In genomic region chr9:37641331-37641730, GRCh38 we compare ENCODE assay signal across 29 cellular contexts. TPM values are rescaled to one million over a fixed set of nuclear protein-coding genes. Genes with fewer than 3 reads are reported as not detected.
A peak's percentile ranks its signal among the peaks of the same experiment; 100 is the strongest.
DNase-seq lines count a peak whose midpoint lies in the region; ATAC-seq, FAIRE-seq and TF ChIP-seq lines count a peak whose summit lies in the region.
"Had no signal": no experiment of that assay in that cellular context is flagged by ENCODE, and none has a peak within 500 bp of the region (broad histone marks: within the 10 kb centered on the region; RNA-seq: fewer than 3 reads in every experiment).

No MANE protein-coding gene starts in this region.

- H3K27ac ChIP-seq in GM12878 (ENCODE audit: control insufficient read depth, insufficient read depth) (no peak overlapping the region), testis (peak overlapping the region; percentile 70 to 80)
- H3K27ac ChIP-seq: BLaER1 had no signal

- no peak for TF ChIP-seq RAD21 in GM12878 (IDR thresholded peaks at IDR 0.05; ENCODE audit: insufficient read depth, low read depth, low read length)

- TF ChIP-seq EP300 in GM12878 (IDR thresholded peaks at IDR 0.05; ENCODE audit: borderline replicate concordance in 1 of 2, control insufficient read depth in 1 of 2, low read depth in 2 of 2, low read length in 2 of 2): no peak

- CTCF ChIA-PET in GM12878 (lab: Yijun Ruan, JAX): interaction anchor here (0.5 to 1.7 kb wide), 3 partner anchors 13 to 308 kb away, joined by 3 to 7 read pairs (median 4); no protein-coding TSS in a partner anchor

- 8% methylated on average over 3 of the region's 3 CpGs for WGBS in GM12878 (ENCODE audit: insufficient coverage, insufficient replicate concordance, low lambda C conversion rate, missing lambda C conversion rate)
- 30 to 46% methylated on average over 3 of the region's 3 CpGs for WGBS in testis, 2 donors

- H3K9me3 Mint-ChIP-seq in glutamatergic neuron (ENCODE audit: unreplicated experiment): peaks cover 4% of the 10 kb centered on the region
- no peaks in the 10 kb centered on the region for H3K9me3 Mint-ChIP-seq in activated naive CD8-positive, alpha-beta T cell treated with anti-CD3 and anti-CD28 coated beads for 36 hours
- H3K9me3 Mint-ChIP-seq: CD4-positive, alpha-beta memory T cell; CD8-positive, alpha-beta memory T cell had no signal

- peak overlapping the region; percentile 46 for H3K4me3 Mint-ChIP-seq in glutamatergic neuron (ENCODE audit: unreplicated experiment)
- no peak overlapping the region for H3K4me3 Mint-ChIP-seq in activated naive CD8-positive, alpha-beta T cell treated with anti-CD3 and anti-CD28 coated beads for 36 hours
- H3K4me3 Mint-ChIP-seq: CD14-positive monocyte; CD4-positive, alpha-beta memory T cell; CD4-positive, CD25-positive, alpha-beta regulatory T cell; CD8-positive, alpha-beta memory T cell had no signal

- H3K4me1 ChIP-seq in HAP-1: peaks cover 34% of the 10 kb centered on the region
- no peaks in the 10 kb centered on the region; the same call in 1 of the 2 replicates for H3K4me1 ChIP-seq in GM12878 (ENCODE audit: control insufficient read depth, insufficient read depth, low read length)
- H3K4me1 ChIP-seq in testis: peaks cover 18% of the 10 kb centered on the region
- H3K4me1 ChIP-seq: BE2C, BLaER1, Caco-2 had no signal

- H3K27me3 ChIP-seq in HAP-1 (ENCODE audit: low read depth): peaks cover 8% of the 10 kb centered on the region
- peaks cover 0 to 3% of the 10 kb centered on the region in 2 experiments; a peak in 1 of 4 replicates for H3K27me3 ChIP-seq in GM12878 (replicated peaks in 1 of 2; ENCODE audit: control insufficient read depth in 2 of 2, insufficient read depth in 2 of 2, low read length in 1 of 2)
- H3K27me3 ChIP-seq in testis: no peaks in the 10 kb centered on the region
- H3K27me3 ChIP-seq: BE2C, BLaER1 had no signal

- peak overlapping the region; percentile 93 for H3K27ac Mint-ChIP-seq in glutamatergic neuron (ENCODE audit: unreplicated experiment)
- no peak overlapping the region for H3K27ac Mint-ChIP-seq in activated naive CD8-positive, alpha-beta T cell treated with anti-CD3 and anti-CD28 coated beads for 36 hours
- H3K27ac Mint-ChIP-seq: CD14-positive monocyte; CD4-positive, alpha-beta memory T cell; CD4-positive, CD25-positive, alpha-beta regulatory T cell had no signal

- H3K27me3 Mint-ChIP-seq in glutamatergic neuron (ENCODE audit: unreplicated experiment): peaks cover 3% of the 10 kb centered on the region
- peaks cover 36% of the 10 kb centered on the region for H3K27me3 Mint-ChIP-seq in activated naive CD8-positive, alpha-beta T cell treated with anti-CD3 and anti-CD28 coated beads for 36 hours

- no peaks in the 10 kb centered on the region for H3K36me3 ChIP-seq in HAP-1 (replicated peaks)
- H3K36me3 ChIP-seq in GM12878 (ENCODE audit: control insufficient read depth in 2 of 2, insufficient read depth in 2 of 2, low read length in 1 of 2): no peaks in the 10 kb centered on the region
- no peaks in the 10 kb centered on the region for H3K36me3 ChIP-seq in testis (ENCODE audit: low read depth, missing control alignments)
- H3K36me3 ChIP-seq: BE2C, BLaER1 had no signal

- POLR2A ChIA-PET in GM12878 (lab: Charles Lee): no interaction called here

- TF ChIP-seq CTCF in GM12878 (IDR thresholded peaks at IDR 0.05 in 2 of 3, conservative IDR thresholded peaks at IDR 0.05 in 1 of 3; ENCODE audit: control insufficient read depth in 2 of 3, extremely low read depth in 1 of 3, insufficient read depth in 1 of 3, low read depth in 3 of 3, low read length in 3 of 3) (no peak), glutamatergic neuron (IDR thresholded peaks at IDR 0.05; ENCODE audit: partially characterized antibody, unreplicated experiment) (no peak), testis (IDR thresholded peaks at IDR 0.05) (no peak)

- SMC1A ChIA-PET in GM12878 (lab: Charles Lee; ENCODE audit: uncharacterized antibody, unreplicated experiment): interaction anchor here (1.3 kb wide), 1 partner anchor 22 kb away, joined by 3 read pairs; no protein-coding TSS in a partner anchor

- H3K4me3 ChIP-seq in HAP-1: no peak overlapping the region
- no peak overlapping the region for H3K4me3 ChIP-seq in GM12878
- H3K4me3 ChIP-seq in testis: no peak overlapping the region
- H3K4me3 ChIP-seq: BLaER1 had no signal

- no peak overlapping the region for H2AFZ ChIP-seq in GM12878 (ENCODE audit: control insufficient read depth, low read depth, low read length)

- RAD21 ChIA-PET in GM12878 (lab: Charles Lee; ENCODE audit: unreplicated experiment): no interaction called here

- H3K79me2 ChIP-seq in GM12878 (ENCODE audit: control insufficient read depth, insufficient read depth, low read length): no peaks in the 10 kb centered on the region

- peak; percentile 86 for FAIRE-seq in GM12878 (lab: Jason Lieb, UNC)
- FAIRE-seq: A204.1, D721Med, G401.6, GM12892, GM18507, GM19239 had no signal

- H3K4me1 Mint-ChIP-seq in glutamatergic neuron (ENCODE audit: low read depth, unreplicated experiment): peaks cover 47% of the 10 kb centered on the region
- no peaks in the 10 kb centered on the region for H3K4me1 Mint-ChIP-seq in activated naive CD8-positive, alpha-beta T cell treated with anti-CD3 and anti-CD28 coated beads for 36 hours
- H3K4me1 Mint-ChIP-seq: CD14-positive monocyte; CD4-positive, alpha-beta memory T cell; CD4-positive, CD25-positive, alpha-beta regulatory T cell; CD8-positive, alpha-beta memory T cell had no signal

- H3K4me2 ChIP-seq in GM12878 (ENCODE audit: control insufficient read depth, insufficient read depth): no peak overlapping the region
- H3K4me2 ChIP-seq: BLaER1 had no signal

- no TSS peak for BruUV-seq in GM12878 (replicated peaks; lab: Mats Ljungman, UMichigan)

- no peak overlapping the region for H3K9ac ChIP-seq in GM12878 (ENCODE audit: control insufficient read depth, insufficient read depth, low read length)
- H3K9ac ChIP-seq: BLaER1 had no signal

- no peaks in the 10 kb centered on the region for H3K9me3 ChIP-seq in HAP-1
- no peaks in the 10 kb centered on the region for H3K9me3 ChIP-seq in GM12878 (replicated peaks; ENCODE audit: control insufficient read depth, insufficient read depth, low read length)
- H3K9me3 ChIP-seq in testis: no peaks in the 10 kb centered on the region
- H3K9me3 ChIP-seq: BE2C, BLaER1, Caco-2 had no signal

- DNase-seq in HAP-1 (ENCODE audit: low spot score in 2 of 2): peak; percentile 26 to 86
- no peak for DNase-seq in GM12878 (ENCODE audit: low read depth, low spot score)
- DNase-seq in glutamatergic neuron: no peak
- peak; percentile 88 for DNase-seq in testis
- DNase-seq in glomerular visceral epithelial cell (ENCODE audit: extremely low spot score): no peak
- DNase-seq in activated naive CD8-positive, alpha-beta T cell treated with anti-CD3 and anti-CD28 coated beads for 36 hours: no peak
- DNase-seq in NCI-H2107 treated with DMSO at 0.1 percent for 48 hours (lab: John Stamatoyannopoulos, UW; ENCODE audit: unreplicated experiment): no peak
- DNase-seq: 8988T; ACHN; BE2C; C1 segment of cervical spinal cord; Caco-2; Calu3; CD4-positive, alpha-beta memory T cell; CD4-positive, CD25-positive, alpha-beta regulatory T cell; CD8-positive, alpha-beta memory T cell; DMS79 treated with DMSO at 0.1 percent for 48 hours; GF-D8 had no signal

- in situ Hi-C loops in HAP-1 (cut with MboI; ENCODE audit: low sequenced_read_pairs) (loop anchor here (10.0 kb wide), 1 partner anchor 47 kb away; the partner anchor contains the start of gene TOMM5), GM12878 (cut with MboI) (no loop called here)

- H4K20me1 ChIP-seq in GM12878 (ENCODE audit: control insufficient read depth, insufficient read depth): no peaks in the 10 kb centered on the region
- H4K20me1 ChIP-seq: BLaER1 had no signal

- TF ChIP-seq POLR2A in GM12878 (IDR thresholded peaks at IDR 0.05; ENCODE audit: low read depth, low read length) (no peak), testis (IDR thresholded peaks at IDR 0.05) (no peak)

- ATAC-seq in GM12878: no peak
- ATAC-seq in GM18867 (IDR thresholded peaks at IDR 0.05; ENCODE audit: unreplicated experiment): no peak

- H3K36me3 Mint-ChIP-seq in glutamatergic neuron (ENCODE audit: unreplicated experiment): no peaks in the 10 kb centered on the region
- no peaks in the 10 kb centered on the region for H3K36me3 Mint-ChIP-seq in activated naive CD8-positive, alpha-beta T cell treated with anti-CD3 and anti-CD28 coated beads for 36 hours
- H3K36me3 Mint-ChIP-seq: CD14-positive monocyte; CD4-positive, alpha-beta memory T cell; CD4-positive, CD25-positive, alpha-beta regulatory T cell; CD8-positive, alpha-beta memory T cell had no signal

- intact Hi-C loops in GM12878 (cut with micrococcal nuclease; ENCODE audit: unreplicated experiment): no loop called here
- intact Hi-C loops in testis (cut with DNase I; ENCODE audit: low total_unique reads): no loop called here

RNA-seq across cellular contexts. Expression of gene FRMPD1, which starts 9.4 kb away (rescaled TPM):
- 0.21 and 0.34 TPM in 2 replicates for total RNA-seq in GM12878 (2013; cell fraction: nucleolus; rRNA removed)
- 0.05 TPM in 1 of 2 replicates, not detected in the other for total RNA-seq in GM12878 (2014; rRNA removed)
- total RNA-seq in GM12878 (2014; rRNA removed; fragmentation: Illumina TruSeq; extraction: Trizol): 0.04 TPM in 1 of 2 replicates, not detected in the other
- total RNA-seq in GM12878 (2021): not detected in 2 replicates
- not detected for polyA plus RNA-seq in GM12878 (2011; ENCODE audit: low read depth)
- polyA plus RNA-seq in GM12878 (2011; rRNA removed): 0.01 and 0.05 TPM in 2 replicates
- 0.04 and 0.05 TPM in 2 replicates for polyA plus RNA-seq in GM12878 (2011; cell fraction: cytosol; rRNA removed)
- polyA plus RNA-seq in GM12878 (2011; cell fraction: nucleus; rRNA removed): 0.07 TPM in 2 replicates
- polyA plus RNA-seq in GM12878 (2012): 0.04 TPM in 1 of 2 replicates, not detected in the other
- polyA plus RNA-seq in GM12878 (2014; fragmentation: Illumina TruSeq; extraction: Trizol): 0.01 TPM in 1 of 2 replicates, not detected in the other
- not detected for polyA plus RNA-seq in GM12878 (2014; fragmentation: Nextera tagmentation; extraction: Ambion mirVana)
- polyA plus RNA-seq in GM12878 (2014; rRNA removed): 0.01 TPM in 1 of 2 replicates, not detected in the other
- polyA plus RNA-seq in GM12878 (2016; fragmentation: Nextera tagmentation; extraction: Ambion mirVana): under 1 TPM in 1 of 2 experiments, not detected in 1; 0.08 TPM
- polyA minus RNA-seq in GM12878 (2011; rRNA and poly(A)+ RNA removed): 0.10 TPM in 1 of 2 replicates, not detected in the other
- not detected in 2 replicates for polyA minus RNA-seq in GM12878 (2011; cell fraction: cytosol; rRNA and poly(A)+ RNA removed)
- polyA minus RNA-seq in GM12878 (2011; cell fraction: nucleus; rRNA and poly(A)+ RNA removed): 0.10 TPM in 1 of 2 replicates, not detected in the other
- 38.1 TPM for total RNA-seq in glutamatergic neuron (ENCODE audit: unreplicated experiment)
- total RNA-seq in testis: 10 to 100 TPM; 48.0 to 67.3 TPM
- 15.9 TPM for polyA plus RNA-seq in testis (ENCODE audit: insufficient read depth, low read depth, low replicate concordance)
- not detected for total RNA-seq in activated naive CD8-positive, alpha-beta T cell treated with anti-CD3 and anti-CD28 coated beads for 36 hours
- total RNA-seq: A673; Caco-2; Calu3; CD4-positive, alpha-beta memory T cell; CD4-positive, CD25-positive, alpha-beta regulatory T cell; CD8-positive, alpha-beta memory T cell had no signal
- polyA plus RNA-seq: AG04450; CD14-positive monocyte; CD4-positive, alpha-beta memory T cell; CD4-positive, CD25-positive, alpha-beta regulatory T cell; CD8-positive, alpha-beta memory T cell had no signal

RNA-seq across cellular contexts. Expression of gene TOMM5, which starts 48.9 kb away (rescaled TPM):
- 64.3 and 66.6 TPM in 2 replicates for total RNA-seq in GM12878 (2013; cell fraction: nucleolus; rRNA removed)
- total RNA-seq in GM12878 (2014; rRNA removed) (292 and 302 TPM in 2 replicates), GM12878 (2014; rRNA removed; fragmentation: Illumina TruSeq; extraction: Trizol) (262 and 276 TPM in 2 replicates), GM12878 (2021) (152 and 165 TPM in 2 replicates), glutamatergic neuron (ENCODE audit: unreplicated experiment) (52.4 TPM), testis (100 to 1,000 TPM in 1 of 2 donors, 10 to 100 TPM in 1; 96.5 to 113 TPM)
- 114 TPM for polyA plus RNA-seq in GM12878 (2011; ENCODE audit: low read depth)
- polyA plus RNA-seq in GM12878 (2011; rRNA removed) (290 and 355 TPM in 2 replicates), GM12878 (2014; fragmentation: Illumina TruSeq; extraction: Trizol) (194 and 264 TPM in 2 replicates), GM12878 (2014; fragmentation: Nextera tagmentation; extraction: Ambion mirVana) (1,000 to 10,000 TPM; 1,100 to 1,143 TPM), GM12878 (2014; rRNA removed) (409 and 421 TPM in 2 replicates), GM12878 (2016; fragmentation: Nextera tagmentation; extraction: Ambion mirVana) (100 to 1,000 TPM; 521 to 544 TPM), testis (ENCODE audit: insufficient read depth, low read depth, low replicate concordance) (126 TPM)
- 169 and 193 TPM in 2 replicates for polyA plus RNA-seq in GM12878 (2011; cell fraction: cytosol; rRNA removed)
- polyA plus RNA-seq in GM12878 (2011; cell fraction: nucleus; rRNA removed): 99.9 and 101 TPM in 2 replicates
- polyA plus RNA-seq in GM12878 (2012): 173 and 234 TPM in 2 replicates
- 65.5 and 71.0 TPM in 2 replicates for polyA minus RNA-seq in GM12878 (2011; rRNA and poly(A)+ RNA removed)
- 30.1 and 31.0 TPM in 2 replicates for polyA minus RNA-seq in GM12878 (2011; cell fraction: cytosol; rRNA and poly(A)+ RNA removed)
- polyA minus RNA-seq in GM12878 (2011; cell fraction: nucleus; rRNA and poly(A)+ RNA removed): 35.5 and 50.3 TPM in 2 replicates
- 100 to 1,000 TPM; 219 to 222 TPM for total RNA-seq in activated naive CD8-positive, alpha-beta T cell treated with anti-CD3 and anti-CD28 coated beads for 36 hours

Comparison
In these comparisons a context has a peak if more than half of its experiments do, and no peak if none do; other contexts are left out.
1. DNase-seq: peak in HAP-1 (2 of 2) and testis (single experiment); none in GM12878 (single experiment), glutamatergic neuron (single experiment), glomerular visceral epithelial cell (single experiment), activated naive CD8-positive, alpha-beta T cell treated with anti-CD3 and anti-CD28 coated beads for 36 hours (single experiment) and NCI-H2107 treated with DMSO at 0.1 percent for 48 hours (single experiment).
2. RNA of gene FRMPD1, which starts 9.4 kb away (total RNA-seq): 48.0 to 67.3 TPM in testis and 38.1 TPM in glutamatergic neuron (single experiment); 0.04 to 0.34 TPM in GM12878 and not detected in activated naive CD8-positive, alpha-beta T cell treated with anti-CD3 and anti-CD28 coated beads for 36 hours; every median in the first group is over 10 times any median in the second.